10 cellular contexts compared by ENCODE assay signal in genomic region chr9:971901-972511, GRCh38. TPM values are rescaled to one million over a fixed set of nuclear protein-coding genes. Genes with fewer than 3 reads are reported as not detected.
DNase-seq lines count a peak whose midpoint lies in the region; ATAC-seq and TF ChIP-seq lines count a peak whose summit lies in the region.
"Had no signal": no experiment of that assay in that cellular context is flagged by ENCODE, and none has a peak within 500 bp of the region (broad histone marks: within the 10 kb centered on the region; RNA-seq: fewer than 3 reads in every experiment).

No MANE protein-coding gene starts in this region.

- intact Hi-C loops in left ventricle myocardium superior (cut with micrococcal nuclease) (no loop called here), posterior cingulate gyrus (cut with DNase I) (no loop called here)

- H3K36me3 ChIP-seq in HAP-1 (replicated peaks) = no peaks in the 10 kb centered on the region

- no peaks in the 10 kb centered on the region for H3K36me3 Mint-ChIP-seq in progenitor cell of endocrine pancreas (ENCODE audit: insufficient read depth)

- H3K27ac Mint-ChIP-seq in progenitor cell of endocrine pancreas = no peak overlapping the region

- TF ChIP-seq CTCF in WI38 (IDR thresholded peaks at IDR 0.05; ENCODE audit: low read depth, low read length) = no peak
- no peak for TF ChIP-seq CTCF in progenitor cell of endocrine pancreas (IDR thresholded peaks at IDR 0.05; ENCODE audit: unreplicated experiment)

- H3K9me3 ChIP-seq in HAP-1 = no peaks in the 10 kb centered on the region

- H3K4me3 ChIP-seq in WI38 (ENCODE audit: low read depth, low read length) = peak overlapping the region; percentile 14
- H3K4me3 ChIP-seq in HAP-1 = no peak overlapping the region

- DNase-seq in GM03348 (ENCODE audit: low spot score) = peak; percentile 38
- DNase-seq in left ventricle myocardium superior = no peak
- no peak for DNase-seq in progenitor cell of endocrine pancreas (ENCODE audit: low spot score, unreplicated experiment)
- DNase-seq in posterior cingulate gyrus = no peak
- no peak for DNase-seq in HAP-1 (ENCODE audit: low spot score in 2 of 2)
- no peak for DNase-seq in Ammon's horn (ENCODE audit: low spot score)
- DNase-seq: foreskin fibroblast, NCI-H226 had no signal

- peak overlapping the region; percentile 52 for H3K4me3 Mint-ChIP-seq in progenitor cell of endocrine pancreas (ENCODE audit: low read depth)

- in situ Hi-C loops in HAP-1 (cut with MboI; ENCODE audit: low sequenced_read_pairs) = no loop called here

- H3K4me1 Mint-ChIP-seq in progenitor cell of endocrine pancreas (ENCODE audit: low read depth) = peaks cover 24% of the 10 kb centered on the region

- ATAC-seq in left ventricle myocardium superior (peak; percentile 31), GM21786 (IDR thresholded peaks at IDR 0.05; ENCODE audit: unreplicated experiment) (no peak)

- H3K27me3 ChIP-seq in HAP-1 (ENCODE audit: low read depth) = no peaks in the 10 kb centered on the region

- H3K4me1 ChIP-seq in HAP-1 = no peaks in the 10 kb centered on the region

- no peaks in the 10 kb centered on the region for H3K9me3 Mint-ChIP-seq in progenitor cell of endocrine pancreas (ENCODE audit: low read depth)

- peaks cover 87% of the 10 kb centered on the region for H3K27me3 Mint-ChIP-seq in progenitor cell of endocrine pancreas

RNA-seq across cellular contexts. Expression of gene DMRT3, which starts 4.4 kb away (rescaled TPM):
- not detected for total RNA-seq in left ventricle myocardium superior
- total RNA-seq in progenitor cell of endocrine pancreas = 0.34 and 0.53 TPM in 2 replicates
